8 cellular contexts compared by ENCODE assay signal in the genomic region with DNA sequence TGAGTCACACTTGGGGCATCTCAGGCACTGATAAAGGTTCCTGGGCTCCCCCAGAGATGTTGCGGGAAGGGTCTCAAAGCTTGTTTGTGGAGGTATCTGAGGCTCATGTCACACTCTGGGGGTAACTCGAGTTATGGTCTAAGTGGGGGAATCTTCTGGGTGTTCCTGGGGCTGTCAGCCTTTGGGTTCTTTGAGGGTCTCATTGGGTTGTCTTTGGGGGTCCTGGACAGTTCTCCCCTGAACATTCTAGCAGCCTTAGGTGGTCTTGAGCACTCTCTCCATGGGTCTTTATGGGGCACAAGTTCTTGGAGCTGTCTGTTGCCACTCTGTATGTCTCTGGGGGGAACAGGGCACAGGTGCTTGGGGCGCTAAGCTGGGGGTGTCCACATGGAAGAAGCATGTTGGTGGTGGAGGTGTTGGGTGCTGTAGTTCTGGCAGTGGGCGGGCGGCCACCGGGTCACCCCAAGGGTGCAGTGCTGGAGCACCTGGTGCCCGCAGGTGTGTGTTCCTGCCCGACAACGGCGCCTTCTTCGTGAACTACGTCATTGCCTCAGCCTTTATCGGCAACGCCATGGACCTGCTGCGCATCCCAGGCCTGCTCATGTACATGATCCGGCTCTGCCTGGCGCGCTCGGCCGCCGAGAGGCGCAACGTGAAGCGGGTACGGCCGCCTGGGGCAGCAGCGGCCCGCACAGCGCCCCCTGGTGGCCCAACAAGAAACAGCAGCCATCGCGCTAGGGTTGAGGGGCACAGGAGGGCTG. TPM values are rescaled to one million over a fixed set of nuclear protein-coding genes. Genes with fewer than 3 reads are reported as not detected.
DNase-seq lines count a peak whose midpoint lies in the region; ATAC-seq and TF ChIP-seq lines count a peak whose summit lies in the region.

No MANE protein-coding gene starts in this region.

- H3K27me3 Mint-ChIP-seq in activated CD4-positive, alpha-beta T cell treated with anti-CD3 and anti-CD28 coated beads for 36 hours = no peaks in the 10 kb centered on the region
- H3K27me3 Mint-ChIP-seq in chondrocyte (ENCODE audit: low read depth) = no peaks in the 10 kb centered on the region

- DNase-seq in Caki2 (ENCODE audit: low read depth) = peak; percentile 44
- peak; percentile 36 for DNase-seq in NCI-H1092 (lab: John Stamatoyannopoulos, UW)
- DNase-seq in activated CD4-positive, alpha-beta T cell treated with anti-CD3 and anti-CD28 coated beads for 36 hours = peak; percentile 90
- no peak for DNase-seq in chondrocyte (ENCODE audit: low spot score)
- DNase-seq in stimulated activated CD4-positive, alpha-beta T cell treated with anti-CD3 and anti-CD28 coated beads, TNF-alpha, amount 100 ng/mL, for 1 hour (ENCODE audit: low read depth in 3 of 3, low spot score in 1 of 3) = peak; percentile 43 to 82 (median 60)

- peak; percentile 100 for TF ChIP-seq CTCF in chondrocyte (IDR thresholded peaks at IDR 0.05)
- TF ChIP-seq CTCF in liver (IDR thresholded peaks at IDR 0.05; ENCODE audit: low read depth, low read length, missing input control) = peak; percentile 95

- intact Hi-C loops in activated CD4-positive, alpha-beta T cell treated with anti-CD3 and anti-CD28 coated beads for 36 hours (cut with DNase I, micrococcal nuclease) = loop anchor here (1.0 to 5.0 kb wide), 3 partner anchors 51 to 186 kb away; no protein-coding TSS in a partner anchor

- in situ Hi-C loops in Caki2 (cut with HindIII; ENCODE audit: low pct_unique_long_range_greater_than_20kb, low sequenced_read_pairs) = no loop called here

- no peaks in the 10 kb centered on the region for H3K27me3 ChIP-seq in liver (ENCODE audit: control insufficient read depth in 4 of 4, insufficient read depth in 4 of 4, low read length in 3 of 4)

- CTCF ChIA-PET in activated CD4-positive, alpha-beta T cell treated with anti-CD3 and anti-CD28 coated beads for 36 hours (lab: Charles Lee) = interaction anchor here (0.6 to 4.6 kb wide), 11 partner anchors 10 to 111 kb away, joined by 3 to 50 read pairs (median 3); no protein-coding TSS in a partner anchor

- peak; percentile 87 to 97 for TF ChIP-seq RAD21 in liver (IDR thresholded peaks at IDR 0.05)

- 28% methylated on average over 31 of the region's 31 CpGs for WGBS in liver

- no peak overlapping the region for H3K4me3 ChIP-seq in liver (ENCODE audit: low read depth in 1 of 3, low read length in 3 of 3)

- no peak overlapping the region for H3K27ac Mint-ChIP-seq in activated CD4-positive, alpha-beta T cell treated with anti-CD3 and anti-CD28 coated beads for 36 hours
- H3K27ac Mint-ChIP-seq in chondrocyte (ENCODE audit: unreplicated experiment) = no peak overlapping the region

- ATAC-seq in GM21619 (IDR thresholded peaks at IDR 0.05; ENCODE audit: unreplicated experiment) (peak; percentile 67), HG02571 (IDR thresholded peaks at IDR 0.05; ENCODE audit: unreplicated experiment) (no peak)
- ATAC-seq in activated CD4-positive, alpha-beta T cell treated with anti-CD3 and anti-CD28 coated beads for 36 hours = peak; percentile 96

- POLR2A ChIA-PET in activated CD4-positive, alpha-beta T cell treated with anti-CD3 and anti-CD28 coated beads for 36 hours (lab: Charles Lee) = no interaction called here

- H3K9me3 Mint-ChIP-seq in activated CD4-positive, alpha-beta T cell treated with anti-CD3 and anti-CD28 coated beads for 36 hours (ENCODE audit: low read depth) = no peaks in the 10 kb centered on the region
- no peaks in the 10 kb centered on the region for H3K9me3 Mint-ChIP-seq in chondrocyte (ENCODE audit: low read depth)

- no peak overlapping the region for H3K9ac ChIP-seq in liver (ENCODE audit: low read depth in 1 of 2, low read length in 2 of 2)

- H3K36me3 Mint-ChIP-seq in activated CD4-positive, alpha-beta T cell treated with anti-CD3 and anti-CD28 coated beads for 36 hours (ENCODE audit: low read depth) = peaks cover 11% of the 10 kb centered on the region
- peaks cover 18% of the 10 kb centered on the region for H3K36me3 Mint-ChIP-seq in chondrocyte (ENCODE audit: low read depth)

- peaks cover 0 to 4% (median 1%) of the 10 kb centered on the region in 4 donors for H3K4me1 ChIP-seq in liver (ENCODE audit: control insufficient read depth in 4 of 4, insufficient read depth in 4 of 4, low read length in 3 of 4)

- H3K4me3 Mint-ChIP-seq in activated CD4-positive, alpha-beta T cell treated with anti-CD3 and anti-CD28 coated beads for 36 hours = no peak overlapping the region
- no peak overlapping the region for H3K4me3 Mint-ChIP-seq in chondrocyte (ENCODE audit: unreplicated experiment)

- H3K9me3 ChIP-seq in liver (ENCODE audit: control insufficient read depth in 4 of 4, low read length in 3 of 4) = no peaks in the 10 kb centered on the region

- H3K4me1 Mint-ChIP-seq in activated CD4-positive, alpha-beta T cell treated with anti-CD3 and anti-CD28 coated beads for 36 hours = peaks cover 5% of the 10 kb centered on the region
- no peaks in the 10 kb centered on the region for H3K4me1 Mint-ChIP-seq in chondrocyte (ENCODE audit: low read depth)

- no peak overlapping the region for H3K27ac ChIP-seq in liver (ENCODE audit: low read depth in 1 of 2, low read length in 2 of 2)

- peaks cover 14 to 43% (median 28%) of the 10 kb centered on the region in 4 donors for H3K36me3 ChIP-seq in liver (ENCODE audit: control insufficient read depth in 4 of 4, insufficient read depth in 3 of 4, low read depth in 1 of 4, low read length in 3 of 4)

TF ChIP-seq in liver, 16 proteins besides CTCF, POLR2A, EP300 and RAD21 (continues in another document):
- TF ChIP-seq TAF1 (conservative IDR thresholded peaks at IDR 0.05) (no peak), JUND (IDR thresholded peaks at IDR 0.05) (no peak), HNF4A (conservative IDR thresholded peaks at IDR 0.05) (no peak), YY1 (IDR thresholded peaks at IDR 0.05) (no peak), RXRA (IDR thresholded peaks at IDR 0.05) (no peak), GABPA (IDR thresholded peaks at IDR 0.05 in 1 of 2, conservative IDR thresholded peaks at IDR 0.05 in 1 of 2) (no peak), FOXA1 (IDR thresholded peaks at IDR 0.05) (no peak), EGR1 (IDR thresholded peaks at IDR 0.05; ENCODE audit: low read depth in 2 of 2) (no peak), NR2F2 (IDR thresholded peaks at IDR 0.05) (no peak), FOXA2 (IDR thresholded peaks at IDR 0.05) (no peak)
- TF ChIP-seq, protein P1, sequence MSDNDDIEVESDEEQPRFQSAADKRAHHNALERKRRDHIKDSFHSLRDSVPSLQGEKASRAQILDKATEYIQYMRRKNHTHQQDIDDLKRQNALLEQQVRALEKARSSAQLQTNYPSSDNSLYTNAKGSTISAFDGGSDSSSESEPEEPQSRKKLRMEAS (IDR thresholded peaks at IDR 0.05) = no peak
- TF ChIP-seq, protein P2, sequence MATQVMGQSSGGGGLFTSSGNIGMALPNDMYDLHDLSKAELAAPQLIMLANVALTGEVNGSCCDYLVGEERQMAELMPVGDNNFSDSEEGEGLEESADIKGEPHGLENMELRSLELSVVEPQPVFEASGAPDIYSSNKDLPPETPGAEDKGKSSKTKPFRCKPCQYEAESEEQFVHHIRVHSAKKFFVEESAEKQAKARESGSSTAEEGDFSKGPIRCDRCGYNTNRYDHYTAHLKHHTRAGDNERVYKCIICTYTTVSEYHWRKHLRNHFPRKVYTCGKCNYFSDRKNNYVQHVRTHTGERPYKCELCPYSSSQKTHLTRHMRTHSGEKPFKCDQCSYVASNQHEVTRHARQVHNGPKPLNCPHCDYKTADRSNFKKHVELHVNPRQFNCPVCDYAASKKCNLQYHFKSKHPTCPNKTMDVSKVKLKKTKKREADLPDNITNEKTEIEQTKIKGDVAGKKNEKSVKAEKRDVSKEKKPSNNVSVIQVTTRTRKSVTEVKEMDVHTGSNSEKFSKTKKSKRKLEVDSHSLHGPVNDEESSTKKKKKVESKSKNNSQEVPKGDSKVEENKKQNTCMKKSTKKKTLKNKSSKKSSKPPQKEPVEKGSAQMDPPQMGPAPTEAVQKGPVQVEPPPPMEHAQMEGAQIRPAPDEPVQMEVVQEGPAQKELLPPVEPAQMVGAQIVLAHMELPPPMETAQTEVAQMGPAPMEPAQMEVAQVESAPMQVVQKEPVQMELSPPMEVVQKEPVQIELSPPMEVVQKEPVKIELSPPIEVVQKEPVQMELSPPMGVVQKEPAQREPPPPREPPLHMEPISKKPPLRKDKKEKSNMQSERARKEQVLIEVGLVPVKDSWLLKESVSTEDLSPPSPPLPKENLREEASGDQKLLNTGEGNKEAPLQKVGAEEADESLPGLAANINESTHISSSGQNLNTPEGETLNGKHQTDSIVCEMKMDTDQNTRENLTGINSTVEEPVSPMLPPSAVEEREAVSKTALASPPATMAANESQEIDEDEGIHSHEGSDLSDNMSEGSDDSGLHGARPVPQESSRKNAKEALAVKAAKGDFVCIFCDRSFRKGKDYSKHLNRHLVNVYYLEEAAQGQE (IDR thresholded peaks at IDR 0.05) = no peak

RNA-seq across cellular contexts. Expression of a gene that starts 7.1 kb away (rescaled TPM):
- total RNA-seq in Caki2 (2014; rRNA removed; shearing (Covaris generic); ENCODE audit: low replicate concordance) = not detected in 2 replicates
- total RNA-seq in activated CD4-positive, alpha-beta T cell treated with anti-CD3 and anti-CD28 coated beads for 36 hours = 1 to 10 TPM; 1.2 to 1.3 TPM
- total RNA-seq in chondrocyte = 0.07 TPM in 1 of 3 replicates, not detected in the others
- under 1 TPM; 0.08 to 0.19 TPM for total RNA-seq in liver
- under 1 TPM in 1 of 2 donors, not detected in 1; 0.09 TPM for polyA plus RNA-seq in liver

RNA-seq across cellular contexts. Expression of a gene that starts 24.2 kb away (rescaled TPM):
- total RNA-seq in Caki2 (2014; rRNA removed; shearing (Covaris generic); ENCODE audit: low replicate concordance) = 6.2 and 7.3 TPM in 2 replicates
- 10 to 100 TPM; 10.9 to 15.2 TPM for total RNA-seq in activated CD4-positive, alpha-beta T cell treated with anti-CD3 and anti-CD28 coated beads for 36 hours
- 36.2 to 40.7 TPM (median 40.3 TPM) in 3 replicates for total RNA-seq in chondrocyte
- 10 to 100 TPM; 53.8 to 64.9 TPM for total RNA-seq in liver
- 10 to 100 TPM in 1 of 2 donors, 1 to 10 TPM in 1; 9.6 to 21.4 TPM for polyA plus RNA-seq in liver

RNA-seq across cellular contexts. Expression of a gene that starts 24.3 kb away (rescaled TPM):
- total RNA-seq in Caki2 (2014; rRNA removed; shearing (Covaris generic); ENCODE audit: low replicate concordance) = 119 and 157 TPM in 2 replicates
- 10 to 100 TPM; 29.5 to 43.3 TPM for total RNA-seq in activated CD4-positive, alpha-beta T cell treated with anti-CD3 and anti-CD28 coated beads for 36 hours
- total RNA-seq in chondrocyte (35.1 to 38.7 TPM (median 35.5 TPM) in 3 replicates), liver (10 to 100 TPM; 34.6 to 36.9 TPM)
- 100 to 1,000 TPM in 1 of 2 donors, 10 to 100 TPM in 1; 44.9 to 118 TPM for polyA plus RNA-seq in liver
